In the genomic region with DNA sequence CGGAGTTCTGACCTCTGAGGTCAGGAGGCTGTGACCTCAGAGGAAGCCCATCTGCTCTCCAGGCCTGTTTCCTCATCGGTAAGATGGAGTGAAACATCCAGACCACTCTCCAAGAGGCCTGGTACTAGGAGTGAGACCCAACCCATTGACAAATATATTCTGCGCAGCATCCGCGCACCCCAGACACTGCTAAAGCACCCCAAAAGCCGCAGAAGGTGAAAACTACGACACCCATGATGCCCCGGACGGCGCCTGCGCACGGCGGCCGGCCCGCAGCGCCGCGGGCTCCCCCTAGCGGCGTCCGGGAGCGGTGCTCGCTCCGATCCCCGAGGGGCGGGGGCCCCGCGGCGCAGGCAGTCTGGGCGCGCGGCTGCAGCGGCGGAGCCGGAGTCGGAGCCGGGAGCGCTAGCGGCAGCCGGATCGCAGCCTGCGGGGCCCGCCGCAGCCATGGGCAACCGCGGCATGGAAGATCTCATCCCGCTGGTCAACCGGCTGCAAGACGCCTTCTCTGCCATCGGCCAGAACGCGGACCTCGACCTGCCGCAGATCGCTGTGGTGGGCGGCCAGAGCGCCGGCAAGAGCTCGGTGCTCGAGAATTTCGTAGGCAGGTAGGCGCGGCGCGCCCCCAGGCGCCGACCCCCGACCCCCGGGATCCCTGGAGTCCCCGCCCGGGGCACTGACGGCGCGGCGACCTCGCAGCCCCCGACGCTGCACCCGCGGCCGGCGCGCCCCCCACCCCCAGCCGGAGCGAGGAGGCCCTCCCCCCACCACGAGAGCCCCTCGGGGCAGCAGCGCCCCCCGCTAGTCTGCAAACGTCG, we compare ENCODE assay signal across 8 cellular contexts. TPM values are rescaled to one million over a fixed set of nuclear protein-coding genes. Genes with fewer than 3 reads are reported as not detected.
A peak's percentile ranks its signal among the peaks of the same experiment; 100 is the strongest.
DNase-seq lines count a peak whose midpoint lies in the region; ATAC-seq and TF ChIP-seq lines count a peak whose summit lies in the region.

Gene DNM1, plus strand, starts transcription at position 356 of the 818 bp plus-strand sequence. Its CDS starts 92 bp downstream, at position 448.

- no peaks in the 10 kb centered on the region for H3K27me3 ChIP-seq in ovary
- H3K27me3 ChIP-seq in thyroid gland: peaks cover 7% of the 10 kb centered on the region

- ATAC-seq in GM21381 (IDR thresholded peaks at IDR 0.05; ENCODE audit: unreplicated experiment) (peak; percentile 81), SK-N-SH treated with all-trans-retinoic acid at 6 μM for 48 hours (peak; percentile 73), Right ventricle myocardium superior (ENCODE audit: poor library complexity) (peak; percentile 94)

- peak within 1 kb of the TSS; percentile 47 for H3K4me3 ChIP-seq in ovary
- H3K4me3 ChIP-seq in thyroid gland (replicated peaks in 1 of 3): peak within 1 kb of the TSS in 2 of 3 donors; percentile 37 to 60

- H3K4me3 Mint-ChIP-seq in IgD-negative memory B cell: peak within 1 kb of the TSS; percentile 74 to 94 (median 88)
- H3K4me3 Mint-ChIP-seq in activated naive CD8-positive, alpha-beta T cell: peak within 1 kb of the TSS; percentile 83

- DNase-seq in CMK (ENCODE audit: low read depth): peak; percentile 26
- DNase-seq in Right ventricle myocardium superior: peak; percentile 76
- DNase-seq in ovary: peak; percentile 55 to 79 (median 68)
- peak; percentile 46 to 60 for DNase-seq in thyroid gland

- H3K27ac Mint-ChIP-seq in IgD-negative memory B cell: peak within 1 kb of the TSS in 1 of 3 donors; percentile 86
- H3K27ac Mint-ChIP-seq in activated naive CD8-positive, alpha-beta T cell: no peak within 1 kb of the TSS

- peaks cover 2% of the 10 kb centered on the region for H3K36me3 Mint-ChIP-seq in IgD-negative memory B cell
- no peaks in the 10 kb centered on the region for H3K36me3 Mint-ChIP-seq in activated naive CD8-positive, alpha-beta T cell

- H3K4me1 Mint-ChIP-seq in IgD-negative memory B cell: peaks cover 3 to 7% (median 7%) of the 10 kb centered on the region in 3 donors
- peaks cover 10% of the 10 kb centered on the region for H3K4me1 Mint-ChIP-seq in activated naive CD8-positive, alpha-beta T cell (ENCODE audit: low read depth)

- no peak within 1 kb of the TSS for H3K27ac ChIP-seq in ovary
- peak within 1 kb of the TSS in 2 of 3 donors; percentile 17 to 24 for H3K27ac ChIP-seq in thyroid gland

- TF ChIP-seq POLR2A in ovary (IDR thresholded peaks at IDR 0.05) (no peak), thyroid gland (IDR thresholded peaks at IDR 0.05) (peak in 1 of 2 donors; percentile 29)

- H3K36me3 ChIP-seq in ovary (no peaks in the 10 kb centered on the region), thyroid gland (no peaks in the 10 kb centered on the region)

- H3K27me3 Mint-ChIP-seq in IgD-negative memory B cell: peaks cover 16% of the 10 kb centered on the region
- peaks cover 3% of the 10 kb centered on the region for H3K27me3 Mint-ChIP-seq in activated naive CD8-positive, alpha-beta T cell

- TF ChIP-seq CTCF in ovary (IDR thresholded peaks at IDR 0.05) (peak; percentile 88 to 96 (median 94)), thyroid gland (IDR thresholded peaks at IDR 0.05) (peak in 5 of 6 experiments; percentile 42 to 100 (median 95))

- peaks cover 0 to 1% (median 0%) of the 10 kb centered on the region in 3 donors for H3K9me3 Mint-ChIP-seq in IgD-negative memory B cell
- H3K9me3 Mint-ChIP-seq in activated naive CD8-positive, alpha-beta T cell (ENCODE audit: low read depth): no peaks in the 10 kb centered on the region

- no peaks in the 10 kb centered on the region for H3K9me3 ChIP-seq in ovary
- no peaks in the 10 kb centered on the region for H3K9me3 ChIP-seq in thyroid gland

- 0% methylated on average over 38 to 89 of the region's 91 CpGs for WGBS in ovary, 3 donors
- WGBS in thyroid gland, 2 donors: 4 to 8% methylated on average over 2 to 3 of the region's 91 CpGs

- intact Hi-C loops in Right ventricle myocardium superior (cut with DNase I): no loop called here
- intact Hi-C loops in ovary (cut with DNase I): no loop called here
- intact Hi-C loops in thyroid gland (cut with DNase I): no loop called here

- TF ChIP-seq EP300 in ovary (IDR thresholded peaks at IDR 0.05): no peak

- H3K4me1 ChIP-seq in ovary (ENCODE audit: insufficient read depth): peaks cover 4% of the 10 kb centered on the region
- peaks cover 0 to 12% of the 10 kb centered on the region in 2 donors for H3K4me1 ChIP-seq in thyroid gland

TF ChIP-seq in SK-N-SH treated with all-trans-retinoic acid at 6 μM for 48 hours, 23 proteins besides CTCF, POLR2A, EP300 and RAD21:
- no peak for TF ChIP-seq TCF4 (CRISPR knock-in tag; IDR thresholded peaks at IDR 0.05; ENCODE audit: borderline replicate concordance)
- TF ChIP-seq ZFP30 (CRISPR knock-in tag; IDR thresholded peaks at IDR 0.05): no peak
- TF ChIP-seq SNAI2 (CRISPR knock-in tag; IDR thresholded peaks at IDR 0.05): no peak
- no peak for TF ChIP-seq ZNF565 (CRISPR knock-in tag; conservative IDR thresholded peaks at IDR 0.05; ENCODE audit: low read depth)
- no peak for TF ChIP-seq BACH2 (CRISPR knock-in tag; IDR thresholded peaks at IDR 0.05; ENCODE audit: borderline replicate concordance)
- TF ChIP-seq CSRNP3 (CRISPR knock-in tag; IDR thresholded peaks at IDR 0.05): no peak
- TF ChIP-seq ESRRG (CRISPR knock-in tag; IDR thresholded peaks at IDR 0.05): no peak
- no peak for TF ChIP-seq ZFP3 (CRISPR knock-in tag; IDR thresholded peaks at IDR 0.05)
- TF ChIP-seq PPARA (CRISPR knock-in tag; IDR thresholded peaks at IDR 0.05; ENCODE audit: borderline replicate concordance): 0 out of 2 replicates have a peak, but pooled peaks have one; percentile 8

RNA-seq across cellular contexts. Expression of gene DNM1, which starts in this region (rescaled TPM):
- polyA plus RNA-seq in IgD-negative memory B cell: 0.18 TPM
- total RNA-seq in Right ventricle myocardium superior: 7.0 TPM
- total RNA-seq in ovary: 10 to 100 TPM in 1 of 7 donors, 1 to 10 TPM in 6; 1.2 to 10.4 (median 4.6) TPM
- polyA plus RNA-seq in ovary: 1 to 10 TPM; 2.0 to 7.6 TPM
- total RNA-seq in thyroid gland: 1 to 10 TPM; 4.7 to 9.2 (median 5.4) TPM

Comparison
In these comparisons a context has a peak if more than half of its experiments do, and no peak if none do; other contexts are left out.
1. DNase-seq: peak in every context shown above with its lines; median percentile 76 in Right ventricle myocardium superior; 68 in ovary; 53 in thyroid gland; 26 in CMK.
2. H3K27ac ChIP-seq: peak in thyroid gland (2 of 3); none in ovary (0 of 2).
3. Peak in every context shown above with its lines, with median percentiles within 50 percentile points of each other: ATAC-seq.